Comparison of ENCODE assay signal across 13 cellular contexts in the genomic region with DNA sequence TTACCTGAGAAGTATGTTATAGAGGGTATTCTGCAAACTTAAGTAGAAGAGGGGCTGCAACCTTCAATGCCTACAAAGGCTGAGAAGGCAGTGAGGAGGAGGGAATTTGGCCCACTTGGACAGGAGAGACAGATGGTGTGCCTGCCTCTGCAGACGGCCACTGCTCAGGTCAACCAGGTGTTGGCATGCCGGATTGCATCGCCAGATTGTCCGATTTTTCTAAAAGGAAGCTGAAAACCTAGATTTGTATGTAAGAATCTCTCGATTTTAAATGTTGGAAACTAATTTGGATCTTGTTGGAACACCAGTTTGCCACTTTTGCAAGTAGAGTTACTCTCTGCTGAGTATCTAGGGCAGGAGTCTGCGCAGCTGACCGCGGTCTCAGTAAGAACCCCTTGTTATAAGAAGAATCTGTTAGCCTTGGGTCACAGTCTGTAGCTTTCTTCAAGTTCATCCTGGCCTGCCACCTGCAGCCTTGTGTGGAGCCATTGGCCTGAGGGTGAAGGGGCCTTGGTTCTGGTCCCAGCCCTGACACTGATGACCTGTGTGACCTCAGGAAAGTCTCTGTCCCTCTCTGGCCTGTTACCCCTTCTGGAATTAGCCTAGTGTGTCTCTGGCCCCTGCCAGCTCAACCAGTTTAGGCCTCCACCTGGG. TPM values are rescaled to one million over a fixed set of nuclear protein-coding genes. Genes with fewer than 3 reads are reported as not detected.
DNase-seq lines count a peak whose midpoint lies in the region; ATAC-seq, FAIRE-seq and TF ChIP-seq lines count a peak whose summit lies in the region.
"Had no signal": no experiment of that assay in that cellular context is flagged by ENCODE, and none has a peak within 500 bp of the region (broad histone marks: within the 10 kb centered on the region; RNA-seq: fewer than 3 reads in every experiment).

No MANE protein-coding gene starts in this region.

- no peak overlapping the region for H3K27ac ChIP-seq in HepG2 (ENCODE audit: extremely low read length, insufficient read depth, low read length)
- H3K27ac ChIP-seq in right lobe of liver: no peak overlapping the region
- H3K27ac ChIP-seq in epithelial cell of prostate: peak overlapping the region; percentile 49
- peak overlapping the region; percentile 83 for H3K27ac ChIP-seq in parathyroid adenoma

- 68% methylated on average over 8 of the region's 8 CpGs for WGBS in HepG2 (ENCODE audit: low lambda C conversion rate)
- 80% methylated on average over 1 of the region's 8 CpGs for WGBS in right lobe of liver (ENCODE audit: insufficient coverage, low coverage, low lambda C conversion rate, missing lambda C conversion rate)

- H3K36me3 ChIP-seq in HepG2 (replicated peaks in 1 of 2; ENCODE audit: control insufficient read depth in 1 of 2, insufficient read depth in 2 of 2, low read length in 2 of 2) (no peaks in the 10 kb centered on the region), right lobe of liver (no peaks in the 10 kb centered on the region), parathyroid adenoma (ENCODE audit: control insufficient read depth, insufficient read depth, low read length) (no peaks in the 10 kb centered on the region)

- H2AFZ ChIP-seq in HepG2 (ENCODE audit: low read length) (no peak overlapping the region), parathyroid adenoma (no peak overlapping the region)

- no peaks in the 10 kb centered on the region for H3K9me3 ChIP-seq in HepG2 (ENCODE audit: low read length)
- H3K9me3 ChIP-seq in right lobe of liver: no peaks in the 10 kb centered on the region
- H3K9me3 ChIP-seq in parathyroid adenoma (ENCODE audit: control insufficient read depth, low read length): no peaks in the 10 kb centered on the region

- CTCF ChIA-PET in HepG2 (lab: Yijun Ruan, JAX; ENCODE audit: low intra/inter-chr PET ratio, low total read pairs): interaction anchor here (1.0 to 1.2 kb wide), 2 partner anchors 38 to 55 kb away, joined by 3 read pairs; no protein-coding TSS in a partner anchor

- in situ Hi-C loops in HepG2 (cut with HindIII; ENCODE audit: extremely low pct_ligation_motif_present, low pct_unique_long_range_greater_than_20kb): no loop called here

- H3K4me2 ChIP-seq in HepG2 (ENCODE audit: low read depth, low read length) (peak overlapping the region; percentile 37), parathyroid adenoma (ENCODE audit: low read length) (no peak overlapping the region)

- no peak for TF ChIP-seq POLR2A in HepG2 (IDR thresholded peaks at IDR 0.05; ENCODE audit: insufficient read depth in 1 of 2, low read depth in 2 of 2, low read length in 2 of 2)
- TF ChIP-seq POLR2A in right lobe of liver (IDR thresholded peaks at IDR 0.05): no peak

- no peaks in the 10 kb centered on the region for H4K20me1 ChIP-seq in HepG2 (ENCODE audit: insufficient read depth, low read length)

- TF ChIP-seq EP300 in HepG2 (IDR thresholded peaks at IDR 0.05; ENCODE audit: low read depth in 2 of 2, low read length in 2 of 2) (no peak), HepG2 (CRISPR knock-in tag; IDR thresholded peaks at IDR 0.05; ENCODE audit: borderline replicate concordance) (no peak)

- H3K4me3 ChIP-seq in HepG2 (replicated peaks in 1 of 3; ENCODE audit: insufficient read depth in 1 of 3, low read depth in 2 of 3, low read length in 3 of 3) (no peak overlapping the region; a peak in 1 of 6 replicates), right lobe of liver (no peak overlapping the region), parathyroid adenoma (ENCODE audit: low read depth, low read length) (no peak overlapping the region)

- no TSS peak for BruUV-seq in HepG2 (replicated peaks; lab: Mats Ljungman, UMichigan)

- TF ChIP-seq RAD21 in HepG2 (CRISPR knock-in tag; IDR thresholded peaks at IDR 0.05): no peak

- POLR2A ChIA-PET in HepG2 (lab: Yijun Ruan, JAX): interaction anchor here (1.3 to 2.8 kb wide), 10 partner anchors 9 to 53 kb away, joined by 3 to 44 read pairs (median 7); no protein-coding TSS in a partner anchor

- DNase-seq in HepG2 (ENCODE audit: low spot score) (no peak), right lobe of liver (no peak), epithelial cell of prostate (ENCODE audit: low read depth, low spot score) (no peak), UCSD-AML1 (lab: John Stamatoyannopoulos, UW; ENCODE audit: unreplicated experiment) (no peak)
- no peak for DNase-seq in activated CD4-positive, CD25-positive, alpha-beta regulatory T cell (lab: John Stamatoyannopoulos, UW)
- DNase-seq: activated naive CD8-positive, alpha-beta T cell treated with anti-CD3 and anti-CD28 coated beads for 36 hours; H9; MM.1S; T-helper 9 cell had no signal

- TF ChIP-seq CTCF in HepG2 (CRISPR knock-in tag; IDR thresholded peaks at IDR 0.05): no peak
- no peak for TF ChIP-seq CTCF in right lobe of liver (IDR thresholded peaks at IDR 0.05)
- TF ChIP-seq CTCF in parathyroid adenoma (IDR thresholded peaks at IDR 0.05): no peak

- H3K9ac ChIP-seq in HepG2 (ENCODE audit: insufficient read depth, low read depth, low read length): no peak overlapping the region
- no peak overlapping the region for H3K9ac ChIP-seq in parathyroid adenoma

- no peaks in the 10 kb centered on the region for H3K27me3 ChIP-seq in HepG2 (ENCODE audit: control insufficient read depth in 1 of 2, insufficient read depth in 2 of 2, low read length in 2 of 2)
- no peaks in the 10 kb centered on the region for H3K27me3 ChIP-seq in right lobe of liver
- no peaks in the 10 kb centered on the region for H3K27me3 ChIP-seq in parathyroid adenoma (ENCODE audit: control insufficient read depth, insufficient read depth, low read length)

- peak; percentile 42 for FAIRE-seq in HepG2 (lab: Jason Lieb, UNC)
- FAIRE-seq: islet of Langerhans had no signal

- no peak for ATAC-seq in HepG2
- no peak for ATAC-seq in right lobe of liver
- no peak for ATAC-seq in GM18498 (IDR thresholded peaks at IDR 0.05; ENCODE audit: unreplicated experiment)
- ATAC-seq in GM21825 (IDR thresholded peaks at IDR 0.05; ENCODE audit: unreplicated experiment): no peak

- H3K4me1 ChIP-seq in HepG2 (ENCODE audit: insufficient read depth, low read length) (peaks cover 60% of the 10 kb centered on the region), right lobe of liver (peaks cover 0 to 12% (median 0%) of the 10 kb centered on the region in 4 donors), parathyroid adenoma (peaks cover 39% of the 10 kb centered on the region)

- H3K79me2 ChIP-seq in HepG2 (ENCODE audit: insufficient read depth, low read length) (no peaks in the 10 kb centered on the region), parathyroid adenoma (no peaks in the 10 kb centered on the region)

- intact Hi-C loops in HepG2 (cut with micrococcal nuclease; ENCODE audit: unreplicated experiment) (loop anchor here (2.0 kb wide), 3 partner anchors 14 to 110 kb away; no protein-coding TSS in a partner anchor), right lobe of liver (cut with DNase I) (no loop called here)

TF ChIP-seq in HepG2, 621 proteins besides CTCF, POLR2A, EP300 and RAD21 (continues in another document):
- TF ChIP-seq, protein P1, sequence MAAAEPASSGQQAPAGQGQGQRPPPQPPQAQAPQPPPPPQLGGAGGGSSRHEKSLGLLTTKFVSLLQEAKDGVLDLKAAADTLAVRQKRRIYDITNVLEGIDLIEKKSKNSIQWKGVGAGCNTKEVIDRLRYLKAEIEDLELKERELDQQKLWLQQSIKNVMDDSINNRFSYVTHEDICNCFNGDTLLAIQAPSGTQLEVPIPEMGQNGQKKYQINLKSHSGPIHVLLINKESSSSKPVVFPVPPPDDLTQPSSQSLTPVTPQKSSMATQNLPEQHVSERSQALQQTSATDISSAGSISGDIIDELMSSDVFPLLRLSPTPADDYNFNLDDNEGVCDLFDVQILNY (CRISPR knock-in tag; conservative IDR thresholded peaks at IDR 0.05): 0 out of 2 replicates have a peak, but pooled peaks have one; percentile 23
- TF ChIP-seq, protein P2, sequence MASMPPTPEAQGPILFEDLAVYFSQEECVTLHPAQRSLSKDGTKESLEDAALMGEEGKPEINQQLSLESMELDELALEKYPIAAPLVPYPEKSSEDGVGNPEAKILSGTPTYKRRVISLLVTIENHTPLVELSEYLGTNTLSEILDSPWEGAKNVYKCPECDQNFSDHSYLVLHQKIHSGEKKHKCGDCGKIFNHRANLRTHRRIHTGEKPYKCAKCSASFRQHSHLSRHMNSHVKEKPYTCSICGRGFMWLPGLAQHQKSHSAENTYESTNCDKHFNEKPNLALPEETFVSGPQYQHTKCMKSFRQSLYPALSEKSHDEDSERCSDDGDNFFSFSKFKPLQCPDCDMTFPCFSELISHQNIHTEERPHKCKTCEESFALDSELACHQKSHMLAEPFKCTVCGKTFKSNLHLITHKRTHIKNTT (CRISPR knock-in tag; IDR thresholded peaks at IDR 0.05): no peak
- TF ChIP-seq LCORL (IDR thresholded peaks at IDR 0.05): no peak
- no peak for TF ChIP-seq LCORL (CRISPR knock-in tag; IDR thresholded peaks at IDR 0.05)
- TF ChIP-seq ZNF44 (CRISPR knock-in tag; IDR thresholded peaks at IDR 0.05): 0 out of 2 replicates have a peak, but pooled peaks have one; percentile 15
- 0 out of 2 replicates have a peak, but pooled peaks have one; percentile 26 for TF ChIP-seq ZBTB20 (CRISPR knock-in tag; IDR thresholded peaks at IDR 0.05; ENCODE audit: borderline replicate concordance, low read depth)

RNA-seq across cellular contexts. Expression of gene TGM2, which starts 54.4 kb away (rescaled TPM):
- 4.2 and 4.5 TPM in 2 replicates for total RNA-seq in HepG2 (2016; rRNA removed; fragmentation: Illumina TruSeq; extraction: Trizol)
- total RNA-seq in HepG2 (2016; cell fraction: cytosol; rRNA removed; fragmentation: Illumina TruSeq; extraction: Trizol; ENCODE audit: low read depth): 0.61 and 0.88 TPM in 2 replicates
- 3.3 and 4.3 TPM in 2 replicates for total RNA-seq in HepG2 (2016; cell fraction: insoluble cytoplasmic fraction; rRNA removed; fragmentation: Illumina TruSeq; extraction: Trizol)
- 2.1 and 2.3 TPM in 2 replicates for total RNA-seq in HepG2 (2016; cell fraction: membrane; rRNA removed; fragmentation: Illumina TruSeq; extraction: Trizol)
- total RNA-seq in HepG2 (2016; cell fraction: nucleus; rRNA removed; fragmentation: Illumina TruSeq; extraction: Trizol): 4.3 and 4.5 TPM in 2 replicates
- 46.4 and 52.3 TPM in 2 replicates for polyA plus RNA-seq in HepG2 (2011; rRNA removed)
- polyA plus RNA-seq in HepG2 (2011; cell fraction: cytosol; rRNA removed): 39.7 and 45.8 TPM in 2 replicates
- 48.4 and 54.8 TPM in 2 replicates for polyA plus RNA-seq in HepG2 (2011; cell fraction: nucleus; rRNA removed)
- 14.4 and 32.4 TPM in 2 replicates for polyA plus RNA-seq in HepG2 (2012)
- 1.5 and 1.8 TPM in 2 replicates for polyA plus RNA-seq in HepG2 (2016; cell fraction: cytosol; fragmentation: Illumina TruSeq; extraction: Trizol; ENCODE audit: low read depth)
- polyA plus RNA-seq in HepG2 (2016; cell fraction: insoluble cytoplasmic fraction; fragmentation: Illumina TruSeq; extraction: Trizol; ENCODE audit: low read depth): 5.3 and 7.5 TPM in 2 replicates
- 2.5 TPM in 2 replicates for polyA plus RNA-seq in HepG2 (2016; cell fraction: membrane; fragmentation: Illumina TruSeq; extraction: Trizol; ENCODE audit: low read depth)
- 7.7 and 9.8 TPM in 2 replicates for polyA plus RNA-seq in HepG2 (2016; cell fraction: nucleus; fragmentation: Illumina TruSeq; extraction: Trizol; ENCODE audit: insufficient read depth, low read depth)
- polyA minus RNA-seq in HepG2 (2011; rRNA and poly(A)+ RNA removed; ENCODE audit: low replicate concordance): 39.1 and 112 TPM in 2 replicates
- polyA minus RNA-seq in HepG2 (2011; cell fraction: cytosol; rRNA and poly(A)+ RNA removed): 43.5 and 48.8 TPM in 2 replicates
- polyA minus RNA-seq in HepG2 (2011; cell fraction: nucleus; rRNA and poly(A)+ RNA removed): 26.7 and 32.2 TPM in 2 replicates
- total RNA-seq in right lobe of liver: 100 to 1,000 TPM; 135 to 940 (median 474) TPM
- total RNA-seq: activated naive CD8-positive, alpha-beta T cell treated with anti-CD3 and anti-CD28 coated beads for 36 hours had no signal

Comparison
In these comparisons a context has a peak if more than half of its experiments do, and no peak if none do; other contexts are left out.
1. RNA of gene TGM2, which starts 54.4 kb away (total RNA-seq): 135 to 940 TPM in right lobe of liver; 0.61 to 4.5 TPM in HepG2; every median in the first group is over 10 times any median in the second.
2. H3K27ac ChIP-seq: peak in epithelial cell of prostate (single experiment) and parathyroid adenoma (single experiment); none in HepG2 (single experiment) and right lobe of liver (0 of 3).